Comparison of ENCODE assay signal across 13 cellular contexts in the genomic region with DNA sequence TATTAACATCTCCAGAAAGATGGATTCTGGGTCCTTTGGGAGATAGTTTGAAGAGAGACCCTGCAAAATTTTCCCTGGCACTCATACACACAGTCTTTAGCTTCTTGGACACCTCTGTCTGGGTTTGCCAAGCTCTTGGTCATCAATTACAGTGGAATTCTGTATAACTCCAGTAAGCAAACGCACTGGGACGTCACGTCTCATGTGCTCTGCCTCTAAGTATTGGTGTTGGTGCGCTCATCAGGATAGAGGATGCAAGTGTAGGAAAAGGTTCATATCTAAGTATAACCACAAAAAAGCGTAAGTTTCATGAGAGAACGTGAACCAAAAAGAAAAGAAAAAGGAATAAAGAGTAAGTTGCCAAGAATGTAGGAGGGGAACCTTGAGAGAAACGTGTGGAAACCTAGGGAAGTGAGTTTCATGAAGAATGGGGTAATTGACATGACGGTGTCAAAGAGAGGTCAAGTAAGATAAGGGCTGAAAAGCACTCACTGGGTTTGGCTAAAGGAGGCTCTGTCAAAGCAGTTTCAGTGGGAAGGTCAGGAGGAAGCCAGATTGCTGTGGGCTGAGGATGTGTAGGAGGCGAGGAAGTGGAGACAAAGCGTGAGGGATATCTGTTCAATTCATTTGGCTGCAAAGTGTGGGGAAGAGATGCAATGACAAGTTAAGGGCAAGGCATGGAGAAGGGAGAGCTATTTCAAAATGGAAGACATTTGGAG.
"Had no signal": no experiment of that assay in that cellular context is flagged by ENCODE, and none has a peak within 500 bp of the region (broad histone marks: within the 10 kb centered on the region; RNA-seq: fewer than 3 reads in every experiment).

No MANE protein-coding gene starts in this region.

- H3K4me3 ChIP-seq: dorsolateral prefrontal cortex, left lung, psoas muscle, suprapubic skin had no signal

- H3K27ac ChIP-seq: left lung, psoas muscle, suprapubic skin had no signal

- H3K27me3 ChIP-seq: dorsolateral prefrontal cortex, left lung, suprapubic skin had no signal

- H3K4me1 ChIP-seq: left lung, psoas muscle, suprapubic skin had no signal

- DNase-seq: activated effector memory CD4-positive, alpha-beta T cell treated with Interleukin-2 at 50 U/mL for 16 hours; activated T-cell treated with anti-CD3 and anti-CD28 coated beads, Interleukin-2, amount 50 U/mL, for 24 hours; foreskin fibroblast; left lung; nephron progenitor cell; psoas muscle; stimulated activated CD4-positive, alpha-beta T cell treated with anti-CD3 and anti-CD28 coated beads, Interleukin-2, amount 100 ng/mL, for 48 hours; stimulated activated CD8-positive, alpha-beta memory T cell treated with anti-CD3 and anti-CD28 coated beads, Interleukin-4, amount 100 ng/mL, for 48 hours; stimulated activated naive CD8-positive, alpha-beta T cell treated with anti-CD3 and anti-CD28 coated beads, Interleukin-15, Interleukin-2, amounts not matched to agents 100 U/mL and 50 U/mL, for 24 hours had no signal

- H3K9me3 ChIP-seq: left lung, psoas muscle, suprapubic skin had no signal

- ATAC-seq: activated CD4-positive, CD25-positive, alpha-beta regulatory T cell treated with anti-CD3 and anti-CD28 coated beads, Interleukin-2, amount 50 U/mL, for 24 hours; esophagus mucosa; left lung; psoas muscle; stimulated activated naive CD8-positive, alpha-beta T cell treated with anti-CD3 and anti-CD28 coated beads, Interleukin-15, Interleukin-2, amounts not matched to agents 100 U/mL and 50 U/mL, for 24 hours had no signal

- H3K36me3 ChIP-seq: left lung, suprapubic skin had no signal
